ENCODE assay signal across 8 cellular contexts in genomic region chr2:126971481-126972271, GRCh38.
DNase-seq lines count a peak whose midpoint lies in the region; ATAC-seq, FAIRE-seq and TF ChIP-seq lines count a peak whose summit lies in the region.

No MANE protein-coding gene starts in this region.

- intact Hi-C loops in A673 (cut with micrococcal nuclease; ENCODE audit: unreplicated experiment) (loop anchor here (1.0 to 5.0 kb wide), 2 partner anchors 194 to 443 kb away; no protein-coding TSS in a partner anchor), left lung (cut with DNase I) (no loop called here)

- H3K4me1 ChIP-seq in A673 (ENCODE audit: insufficient read depth, low read length, poor library complexity, severe bottlenecking): peaks cover 27% of the 10 kb centered on the region
- H3K4me1 ChIP-seq in left lung: peaks cover 0 to 7% of the 10 kb centered on the region in 2 donors

- H3K4me3 ChIP-seq in A673 (ENCODE audit: low read depth, low read length, poor library complexity, severe bottlenecking) (peak overlapping the region; percentile 42), left lung (peak overlapping the region; percentile 18 to 24)

- BruUV-seq in A673 (replicated peaks; lab: Mats Ljungman, UMichigan): no TSS peak

- POLR2A ChIA-PET in A673 (lab: Charles Lee; ENCODE audit: low non-redundant PET): no interaction called here

- H3K36me3 ChIP-seq in A673 (ENCODE audit: insufficient read depth, low read length, poor library complexity, severe bottlenecking) (no peaks in the 10 kb centered on the region), left lung (no peaks in the 10 kb centered on the region)

- H3K27me3 ChIP-seq in A673 (replicated peaks; ENCODE audit: insufficient read depth, low read depth, low read length, poor library complexity) (peaks cover 15% of the 10 kb centered on the region), left lung (peaks cover 0 to 34% of the 10 kb centered on the region in 2 donors)

- peak; percentile 29 for FAIRE-seq in GM18507 (lab: Jason Lieb, UNC)

- H3K27ac ChIP-seq in A673 (ENCODE audit: low read depth, low read length, poor library complexity, severe bottlenecking): no peak overlapping the region
- no peak overlapping the region for H3K27ac ChIP-seq in left lung

- H3K9me3 ChIP-seq in A673 (ENCODE audit: low read depth, low read length, poor library complexity, severe bottlenecking) (no peaks in the 10 kb centered on the region), left lung (no peaks in the 10 kb centered on the region)

- TF ChIP-seq CTCF in A673 (conservative IDR thresholded peaks at IDR 0.05; ENCODE audit: low read depth, low read length) (peak; percentile 91), left lung (IDR thresholded peaks at IDR 0.05) (peak; percentile 94 to 95)

- CTCF ChIA-PET in A673 (lab: Charles Lee): interaction anchor here (0.5 to 1.6 kb wide), 6 partner anchors 19 to 444 kb away, joined by 3 to 11 read pairs (median 3); no protein-coding TSS in a partner anchor

- peak; percentile 75 for DNase-seq in A673 (ENCODE audit: low spot score)
- peak; percentile 69 for DNase-seq in GM18507 (ENCODE audit: extremely low spot score, insufficient read length, low read depth)
- peak; percentile 89 for DNase-seq in NCI-H2196 (lab: John Stamatoyannopoulos, UW; ENCODE audit: unreplicated experiment)
- DNase-seq in activated CD4-positive, alpha-beta T cell treated with anti-CD3 and anti-CD28 coated beads for 1 hour: peak; percentile 51
- peak; percentile 70 for DNase-seq in cerebellum (ENCODE audit: low spot score)
- peak; percentile 72 to 91 for DNase-seq in left lung
- peak; percentile 62 to 74 for DNase-seq in stimulated activated CD4-positive, alpha-beta T cell treated with anti-CD3 and anti-CD28 coated beads, Interleukin-2, amount 100 ng/mL, for 48 hours

- ATAC-seq in HG02981 (IDR thresholded peaks at IDR 0.05; ENCODE audit: unreplicated experiment): peak; percentile 97
- peak; percentile 97 for ATAC-seq in left lung
